In genomic region chr3:178186666-178187065, GRCh38 we compare ENCODE assay signal across 32 cellular contexts.
"Had no signal": no experiment of that assay in that cellular context is flagged by ENCODE, and none has a peak within 500 bp of the region (broad histone marks: within the 10 kb centered on the region; RNA-seq: fewer than 3 reads in every experiment).

No MANE protein-coding gene starts in this region.

- H3K36me3 ChIP-seq: adrenal gland, esophagus squamous epithelium had no signal

- H3K27me3 ChIP-seq: adrenal gland, body of pancreas, esophagus squamous epithelium had no signal

- H3K9me3 ChIP-seq: adrenal gland, body of pancreas, esophagus squamous epithelium had no signal

- DNase-seq: activated CD4-positive, alpha-beta memory T cell treated with anti-CD3 and anti-CD28 coated beads for 36 hours; activated CD4-positive, alpha-beta T cell treated with anti-CD3 and anti-CD28 coated beads for 36 hours; activated CD4-positive, alpha-beta T cell treated with anti-CD3 and anti-CD28 coated beads, Interleukin-2, amount 10 ng/mL, durations not matched to agents 24 days and 14 days; activated CD4-positive, CD25-positive, alpha-beta regulatory T cell; activated CD4-positive, CD25-positive, alpha-beta regulatory T cell treated with anti-CD3 and anti-CD28 coated beads, Interleukin-2, amount 50 U/mL, for 72 hours; activated CD8-positive, alpha-beta memory T cell treated with anti-CD3 and anti-CD28 coated beads, Interleukin-2, amount 10 ng/mL, durations not matched to agents 7 days and 5 days; activated CD8-positive, alpha-beta memory T cell treated with anti-CD3 and anti-CD28 coated beads, Interleukin-2, amount 50 U/mL, for 4 hours; activated CD8-positive, alpha-beta T cell treated with anti-CD3 and anti-CD28 coated beads, Interleukin-2, amount 10 ng/mL, durations not matched to agents 7 days and 5 days; activated effector memory CD4-positive, alpha-beta T cell treated with anti-CD3 and anti-CD28 coated beads, Interleukin-2, amount 50 U/mL, for 16 hours; activated naive CD4-positive, alpha-beta T cell treated with anti-CD3 and anti-CD28 coated beads for 36 hours; activated naive CD8-positive, alpha-beta T cell treated with anti-CD3 and anti-CD28 coated beads for 36 hours; activated naive CD8-positive, alpha-beta T cell treated with anti-CD3 and anti-CD28 coated beads, Interleukin-2, amount 50 U/mL, for 24 hours; activated T-cell treated with anti-CD3 and anti-CD28 coated beads, Interleukin-2, amount 50 U/mL, for 1 hour; activated T-cell treated with anti-CD3 and anti-CD28 coated beads, Interleukin-2, amount 50 U/mL, for 48 hours; adrenal gland; amygdala; aorta; body of pancreas; caudate nucleus; cortex of kidney; dermis blood vessel endothelial cell; effector CD4-positive, alpha-beta T cell; effector memory CD8-positive, alpha-beta T cell; esophagus squamous epithelium; foreskin melanocyte; head of caudate nucleus; T-helper 1 cell; T-helper 17 cell; T1000 had no signal

- H3K27ac ChIP-seq: adrenal gland, body of pancreas, epithelial cell of prostate, esophagus squamous epithelium had no signal

- FAIRE-seq: colon, endothelial cell of umbilical vein had no signal

- H3K4me3 ChIP-seq: adrenal gland, body of pancreas, esophagus squamous epithelium had no signal

- ATAC-seq: activated CD4-positive, alpha-beta T cell treated with anti-CD3 and anti-CD28 coated beads for 36 hours; activated CD8-positive, alpha-beta memory T cell treated with anti-CD3 and anti-CD28 coated beads, Interleukin-2, amount 10 ng/mL, durations not matched to agents 7 days and 5 days; activated CD8-positive, alpha-beta T cell treated with anti-CD3 and anti-CD28 coated beads, Interleukin-2, amount 10 ng/mL, durations not matched to agents 7 days and 5 days; activated naive CD8-positive, alpha-beta T cell treated with anti-CD3 and anti-CD28 coated beads, Interleukin-2, amount 50 U/mL, for 24 hours; body of pancreas; effector memory CD8-positive, alpha-beta T cell; T-helper 17 cell had no signal
